In the genomic region with DNA sequence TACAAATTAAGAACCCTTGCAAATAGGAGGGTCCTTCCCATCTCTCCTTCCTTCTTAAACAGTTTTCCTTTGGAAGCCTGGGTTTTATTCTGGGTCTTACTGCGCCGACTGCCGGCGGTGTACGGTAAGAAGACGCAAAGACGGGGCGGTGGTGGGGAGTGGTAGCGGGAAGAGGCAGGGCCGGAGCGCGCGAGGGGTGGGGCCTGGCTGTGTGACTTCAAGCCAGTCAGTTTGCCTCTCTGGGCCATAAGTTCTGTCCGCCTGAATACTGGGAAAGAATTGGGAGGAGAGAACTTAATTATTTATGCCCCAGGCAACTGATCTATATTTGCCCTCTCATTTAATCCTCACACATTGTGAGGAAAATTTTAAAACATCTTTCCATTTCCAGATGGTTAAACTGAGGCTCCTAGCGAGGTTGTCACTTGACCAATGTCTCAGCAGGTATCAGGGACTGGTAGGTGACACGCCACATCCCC, we compare ENCODE assay signal across 8 cellular contexts. TPM values are rescaled to one million over a fixed set of nuclear protein-coding genes. Genes with fewer than 3 reads are reported as not detected.
DNase-seq lines count a peak whose midpoint lies in the region; ATAC-seq and TF ChIP-seq lines count a peak whose summit lies in the region.

No MANE protein-coding gene starts in this region.

- H3K9me3 Mint-ChIP-seq in IgD-negative memory B cell (no peaks in the 10 kb centered on the region), nephron (no peaks in the 10 kb centered on the region)

- peak overlapping the region; percentile 83 for H3K27ac ChIP-seq in Panc1 (ENCODE audit: low read length)

- in situ Hi-C loops in Panc1 (cut with HindIII; ENCODE audit: low pct_unique_long_range_greater_than_20kb, low sequenced_read_pairs): no loop called here

- POLR2A ChIA-PET in Panc1 (lab: Charles Lee): no interaction called here

- peaks cover 8 to 27% (median 12%) of the 10 kb centered on the region in 3 donors for H3K4me1 Mint-ChIP-seq in IgD-negative memory B cell
- peaks cover 26% of the 10 kb centered on the region for H3K4me1 Mint-ChIP-seq in nephron

- peak; percentile 30 to 41 for DNase-seq in AML-193 (lab: John Stamatoyannopoulos, UW)
- no peak for DNase-seq in Panc1 (ENCODE audit: low read depth, low spot score)
- peak; percentile 68 for DNase-seq in activated T-helper 9 cell treated with anti-CD3 and anti-CD28 coated beads, Interleukin-2, amount 50 U/mL, for 16 hours (ENCODE audit: low read depth)
- DNase-seq in fibroblast of peridontal ligament (ENCODE audit: extremely low read depth): peak; percentile 67
- peak; percentile 61 for DNase-seq in stromal cell of bone marrow (ENCODE audit: low read depth)

- peak overlapping the region; percentile 77 to 99 (median 93) for H3K27ac Mint-ChIP-seq in IgD-negative memory B cell
- peak overlapping the region; percentile 78 to 88 (median 87) for H3K27ac Mint-ChIP-seq in nephron

- H3K4me3 ChIP-seq in Panc1 (ENCODE audit: low read depth in 2 of 2, low read length in 2 of 2): peak overlapping the region; percentile 72 to 93

- peak; percentile 81 for TF ChIP-seq CTCF in Panc1 (IDR thresholded peaks at IDR 0.05)
- TF ChIP-seq CTCF in nephron (IDR thresholded peaks at IDR 0.05; ENCODE audit: unreplicated experiment in 3 of 3): peak; percentile 33 to 52 (median 47)

- H3K27me3 ChIP-seq in Panc1 (ENCODE audit: control insufficient read depth, insufficient read depth, low read length): no peaks in the 10 kb centered on the region

- ATAC-seq in GM19351 (IDR thresholded peaks at IDR 0.05; ENCODE audit: unreplicated experiment) (peak; percentile 48), Panc1 (peak; percentile 85)

- no peaks in the 10 kb centered on the region for H3K36me3 Mint-ChIP-seq in IgD-negative memory B cell
- peaks cover 3% of the 10 kb centered on the region for H3K36me3 Mint-ChIP-seq in nephron (ENCODE audit: low read depth)

- intact Hi-C loops in Panc1 (cut with micrococcal nuclease; ENCODE audit: unreplicated experiment): loop anchor here (1.0 kb wide), 1 partner anchor 22 kb away; no protein-coding TSS in a partner anchor

- peaks cover 6% of the 10 kb centered on the region; the same call in 1 of the 2 replicates for H3K4me1 ChIP-seq in Panc1 (ENCODE audit: control insufficient read depth, insufficient read depth, low read length)

- CTCF ChIA-PET in Panc1 (lab: Charles Lee): no interaction called here

- no peaks in the 10 kb centered on the region for H3K9me3 ChIP-seq in Panc1 (ENCODE audit: control insufficient read depth, insufficient read depth, low read depth, low read length)

- peaks cover under 1% of the 10 kb centered on the region for H3K27me3 Mint-ChIP-seq in IgD-negative memory B cell
- H3K27me3 Mint-ChIP-seq in nephron (ENCODE audit: low read depth): no peaks in the 10 kb centered on the region

- no peaks in the 10 kb centered on the region; the same call in 1 of the 2 replicates for H3K36me3 ChIP-seq in Panc1 (ENCODE audit: control insufficient read depth, insufficient read depth, low read length)

- BruUV-seq in Panc1 (replicated peaks; lab: Mats Ljungman, UMichigan): no TSS peak

- H3K4me3 Mint-ChIP-seq in IgD-negative memory B cell (peak overlapping the region; percentile 86 to 99 (median 94)), nephron (peak overlapping the region; percentile 85 to 94 (median 91))

RNA-seq across cellular contexts. Expression of a gene that starts 0.7 kb away (rescaled TPM):
- polyA plus RNA-seq in IgD-negative memory B cell: 1.9 TPM
- total RNA-seq in Panc1 (2021; ENCODE audit: unreplicated experiment): 6.8 TPM
- 3.2 TPM for polyA plus RNA-seq in Panc1 (2012; ENCODE audit: insufficient read length)

RNA-seq across cellular contexts. Expression of a gene that starts 11.0 kb away (rescaled TPM):
- 19.3 TPM for polyA plus RNA-seq in IgD-negative memory B cell
- 25.0 TPM for total RNA-seq in Panc1 (2021; ENCODE audit: unreplicated experiment)
- 22.7 TPM for polyA plus RNA-seq in Panc1 (2012; ENCODE audit: insufficient read length)

RNA-seq across cellular contexts. Expression of a gene that starts 44.6 kb away (rescaled TPM):
- not detected for polyA plus RNA-seq in IgD-negative memory B cell
- total RNA-seq in Panc1 (2021; ENCODE audit: unreplicated experiment): 0.13 TPM
- 0.08 TPM for polyA plus RNA-seq in Panc1 (2012; ENCODE audit: insufficient read length)
